In the genomic region with DNA sequence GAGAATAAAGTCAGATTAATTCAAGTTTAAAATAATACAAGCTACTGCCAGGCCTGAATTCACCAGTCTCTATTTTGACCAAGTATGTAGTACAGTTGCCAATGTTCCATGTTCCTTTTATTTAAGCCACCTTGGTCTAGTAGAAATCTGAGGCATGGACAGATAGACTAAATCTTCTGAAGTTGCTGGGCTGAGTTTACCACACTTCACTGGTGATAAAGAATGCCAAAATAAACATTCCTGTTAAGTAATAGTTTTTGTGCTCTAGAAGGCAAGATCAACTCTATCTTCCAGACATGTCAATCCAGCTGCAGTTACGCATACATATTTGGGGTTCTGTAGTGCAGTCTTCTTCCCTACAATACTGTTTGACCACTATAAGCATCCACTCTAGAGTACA, we compare ENCODE assay signal across 31 cellular contexts.
"Had no signal": no experiment of that assay in that cellular context is flagged by ENCODE, and none has a peak within 500 bp of the region (broad histone marks: within the 10 kb centered on the region; RNA-seq: fewer than 3 reads in every experiment).

No MANE protein-coding gene starts in this region.

- H3K9me3 ChIP-seq: adrenal gland, colonic mucosa, esophagus squamous epithelium, heart left ventricle, neutrophil, ovary, stomach had no signal

- H3K27ac ChIP-seq: adrenal gland, colonic mucosa, epithelial cell of prostate, esophagus squamous epithelium, heart left ventricle, neutrophil, ovary, stomach, tibial nerve, VCaP had no signal

- H3K36me3 ChIP-seq: adrenal gland, colonic mucosa, esophagus squamous epithelium, heart left ventricle, neutrophil, ovary, stomach, tibial nerve had no signal

- H3K4me1 ChIP-seq: adrenal gland, colonic mucosa, esophagus squamous epithelium, stomach, tibial nerve had no signal

- H3K27me3 ChIP-seq: adrenal gland, colonic mucosa, esophagus squamous epithelium, heart left ventricle, neutrophil, ovary, stomach, tibial nerve had no signal

- H3K27me3 Mint-ChIP-seq: naive B cell; stimulated activated naive B cell treated with anti-CD40 and anti-IgM and Interleukin-4, amounts not matched to agents 10 μg/mL and 1 μg/mL and 100 μg/mL, for 72 hours had no signal

- H3K4me1 Mint-ChIP-seq: activated naive CD8-positive, alpha-beta T cell treated with anti-CD3 and anti-CD28 coated beads for 36 hours; immature natural killer cell; mesothelial cell of epicardium; naive B cell; stimulated activated naive B cell treated with anti-CD40 and anti-IgM and Interleukin-4, amounts not matched to agents 10 μg/mL and 1 μg/mL and 100 μg/mL, for 72 hours had no signal

- H3K4me3 ChIP-seq: adrenal gland, colonic mucosa, esophagus squamous epithelium, heart left ventricle, ovary, smooth muscle cell, stomach, tibial nerve had no signal

- H3K4me3 Mint-ChIP-seq: activated naive CD4-positive, alpha-beta T cell treated with anti-CD3 and anti-CD28 coated beads for 36 hours; activated naive CD8-positive, alpha-beta T cell treated with anti-CD3 and anti-CD28 coated beads for 36 hours; immature natural killer cell; mesothelial cell of epicardium; naive B cell; nephron progenitor cell; stimulated activated naive B cell treated with anti-CD40 and anti-IgM and Interleukin-4, amounts not matched to agents 10 μg/mL and 1 μg/mL and 100 μg/mL, for 72 hours; T-helper 2 cell treated with Interferon-gamma antibody and Interleukin-4, amounts not matched to agents 5 μg/mL and 100 μg/mL, for 36 hours had no signal

- H3K9me3 Mint-ChIP-seq: activated naive CD8-positive, alpha-beta T cell treated with anti-CD3 and anti-CD28 coated beads for 36 hours; nephron progenitor cell had no signal

- H3K36me3 Mint-ChIP-seq: activated naive CD8-positive, alpha-beta T cell treated with anti-CD3 and anti-CD28 coated beads for 36 hours; immature natural killer cell; mesothelial cell of epicardium; naive B cell; stimulated activated naive B cell treated with anti-CD40 and anti-IgM and Interleukin-4, amounts not matched to agents 10 μg/mL and 1 μg/mL and 100 μg/mL, for 72 hours had no signal

- H3K27ac Mint-ChIP-seq: activated naive CD4-positive, alpha-beta T cell treated with anti-CD3 and anti-CD28 coated beads for 36 hours; activated naive CD8-positive, alpha-beta T cell treated with anti-CD3 and anti-CD28 coated beads for 36 hours; immature natural killer cell; mesothelial cell of epicardium; naive B cell; nephron progenitor cell; progenitor cell of endocrine pancreas; stimulated activated naive B cell treated with anti-CD40 and anti-IgM and Interleukin-4, amounts not matched to agents 10 μg/mL and 1 μg/mL and 100 μg/mL, for 72 hours; T-helper 2 cell treated with Interferon-gamma antibody and Interleukin-4, amounts not matched to agents 5 μg/mL and 100 μg/mL, for 36 hours had no signal

- H3K4me2 ChIP-seq: smooth muscle cell had no signal

- DNase-seq: activated CD4-positive, alpha-beta T cell treated with anti-CD3 and anti-CD28 coated beads for 4 hours; activated CD4-positive, alpha-beta T cell treated with anti-CD3 and anti-CD28 coated beads, Interleukin-2, amount 50 U/mL, for 4 hours; activated effector memory CD4-positive, alpha-beta T cell treated with Interleukin-2 at 50 U/mL for 16 hours; activated naive CD4-positive, alpha-beta T cell treated with anti-CD3 and anti-CD28 coated beads for 36 hours; activated naive CD8-positive, alpha-beta T cell treated with anti-CD3 and anti-CD28 coated beads for 36 hours; activated T-cell treated with anti-CD3 and anti-CD28 coated beads for 4 hours; adrenal gland; aorta; colonic mucosa; effector CD8-positive, alpha-beta T cell; esophagus squamous epithelium; heart left ventricle; hypothalamus; immature natural killer cell; mammary epithelial cell; naive B cell; nephron progenitor cell; ovary; retina; stimulated activated CD4-positive, alpha-beta T cell treated with anti-CD3 and anti-CD28 coated beads, Interleukin-1b, Interleukin-23, amount 100 ng/mL, for 48 hours; stimulated activated naive B cell treated with anti-CD40 and anti-IgM and Interleukin-4, amounts not matched to agents 10 μg/mL and 1 μg/mL and 100 μg/mL, for 72 hours; stomach; T-helper 1 cell had no signal
